ENCODE assay signal across 8 cellular contexts in genomic region chr18:6885992-6886823, GRCh38.
DNase-seq lines count a peak whose midpoint lies in the region; ATAC-seq and TF ChIP-seq lines count a peak whose summit lies in the region.

No MANE protein-coding gene starts in this region.

- no peak overlapping the region for H3K4me3 Mint-ChIP-seq in MCF 10A (ENCODE audit: unreplicated experiment)

- H3K4me3 ChIP-seq in HAP-1 (no peak overlapping the region), suprapubic skin (no peak overlapping the region)

- H3K27me3 Mint-ChIP-seq in MCF 10A (ENCODE audit: insufficient read depth, unreplicated experiment) = no peaks in the 10 kb centered on the region

- H3K36me3 ChIP-seq in HAP-1 (replicated peaks) (no peaks in the 10 kb centered on the region), suprapubic skin (peaks cover 5% of the 10 kb centered on the region)

- intact Hi-C loops in MCF 10A (cut with micrococcal nuclease) = loop anchor here (1.0 to 10.0 kb wide), 6 partner anchors 154 to 1281 kb away; no protein-coding TSS in a partner anchor

- POLR2A ChIA-PET in MCF 10A (lab: Yijun Ruan, JAX) = no interaction called here

- no peak for TF ChIP-seq POLR2A in suprapubic skin (IDR thresholded peaks at IDR 0.05)

- in situ Hi-C loops in HAP-1 (cut with MboI; ENCODE audit: low sequenced_read_pairs) = no loop called here

- no peak for ATAC-seq in HG02884 (IDR thresholded peaks at IDR 0.05; ENCODE audit: unreplicated experiment)

- no peak overlapping the region for H3K27ac ChIP-seq in suprapubic skin

- no TSS peak for BruUV-seq in MCF 10A (replicated peaks; lab: Mats Ljungman, UMichigan)

- 21% methylated on average over 4 of the region's 4 CpGs for WGBS in suprapubic skin

- no peak for TF ChIP-seq EP300 in suprapubic skin (IDR thresholded peaks at IDR 0.05)

- TF ChIP-seq CTCF in MCF 10A (IDR thresholded peaks at IDR 0.05; ENCODE audit: unreplicated experiment) (peak; percentile 81), suprapubic skin (IDR thresholded peaks at IDR 0.05) (peak; percentile 31 to 73)

- peaks cover 6% of the 10 kb centered on the region for H3K4me1 Mint-ChIP-seq in MCF 10A (ENCODE audit: insufficient read depth, unreplicated experiment)

- H3K27ac Mint-ChIP-seq in MCF 10A (ENCODE audit: low read depth, unreplicated experiment) = no peak overlapping the region

- peak; percentile 39 for DNase-seq in COLO668 (lab: John Stamatoyannopoulos, UW; ENCODE audit: unreplicated experiment)
- peak; percentile 4 to 41 for DNase-seq in HAP-1 (ENCODE audit: low spot score in 2 of 2)
- peak; percentile 85 for DNase-seq in NCI-H510A treated with DMSO at 0.1 percent for 48 hours (lab: John Stamatoyannopoulos, UW)
- DNase-seq in MCF 10A (ENCODE audit: unreplicated experiment) = peak; percentile 69
- DNase-seq in inferior parietal cortex (ENCODE audit: extremely low spot score) = peak; percentile 89
- no peak for DNase-seq in suprapubic skin (ENCODE audit: low spot score in 2 of 2)
- no peak for DNase-seq in stimulated activated CD4-positive, alpha-beta T cell treated with anti-CD3 and anti-CD28 coated beads, Interleukin-4, amount 100 ng/mL, for 1 hour

- no peaks in the 10 kb centered on the region for H3K36me3 Mint-ChIP-seq in MCF 10A (ENCODE audit: insufficient read depth, unreplicated experiment)

- no peaks in the 10 kb centered on the region for H3K9me3 Mint-ChIP-seq in MCF 10A (ENCODE audit: unreplicated experiment)

- CTCF ChIA-PET in MCF 10A (lab: Yijun Ruan, JAX) = interaction anchor here (0.5 to 4.4 kb wide), 48 partner anchors 9 to 1813 kb away, joined by 3 to 78 read pairs (median 4); no protein-coding TSS in a partner anchor

- H3K9me3 ChIP-seq in HAP-1 (no peaks in the 10 kb centered on the region), suprapubic skin (no peaks in the 10 kb centered on the region)

- no peaks in the 10 kb centered on the region for H3K27me3 ChIP-seq in HAP-1 (ENCODE audit: low read depth)
- no peaks in the 10 kb centered on the region for H3K27me3 ChIP-seq in suprapubic skin

- H3K4me1 ChIP-seq in HAP-1 (no peaks in the 10 kb centered on the region), suprapubic skin (peaks cover 6% of the 10 kb centered on the region)

Comparison
In these comparisons a context has a peak if more than half of its experiments do, and no peak if none do; other contexts are left out.
1. DNase-seq: peak in COLO668 (single experiment), HAP-1 (2 of 2), NCI-H510A treated with DMSO at 0.1 percent for 48 hours (single experiment), MCF 10A (single experiment) and inferior parietal cortex (single experiment); none in suprapubic skin (0 of 2) and stimulated activated CD4-positive, alpha-beta T cell treated with anti-CD3 and anti-CD28 coated beads, Interleukin-4, amount 100 ng/mL, for 1 hour (single experiment).